ENCODE assay signal across 11 cellular contexts in the genomic region with DNA sequence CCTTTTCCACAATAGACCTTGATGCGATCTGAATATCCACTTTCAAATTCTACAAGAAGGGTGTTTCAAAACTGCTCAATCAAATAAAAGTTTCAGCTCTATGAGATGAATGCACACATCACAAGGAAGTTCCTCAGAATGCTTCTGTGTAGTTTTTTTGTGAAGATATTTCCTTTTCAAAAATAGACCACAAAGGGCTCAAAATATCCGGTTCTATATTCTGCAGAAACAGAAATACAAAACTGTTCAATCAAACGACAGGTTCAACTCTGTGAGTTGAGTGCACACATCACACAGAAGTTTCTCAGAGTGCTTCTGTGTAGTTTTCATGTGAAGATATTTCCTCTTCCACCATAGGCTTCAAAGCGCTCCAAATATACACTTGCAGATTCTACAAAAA.
"Had no signal": no experiment of that assay in that cellular context is flagged by ENCODE, and none has a peak within 500 bp of the region (broad histone marks: within the 10 kb centered on the region; RNA-seq: fewer than 3 reads in every experiment).

No MANE protein-coding gene starts in this region.

- H3K27ac Mint-ChIP-seq: HFFc6, IgD-negative memory B cell had no signal

- H2AFZ ChIP-seq: GM23248 had no signal

- H3K4me1 ChIP-seq: HAP-1 had no signal

- H3K9ac ChIP-seq: GM23248 had no signal

- H3K27me3 Mint-ChIP-seq: IgD-negative memory B cell had no signal

- H3K4me1 Mint-ChIP-seq: IgD-negative memory B cell had no signal

- H3K4me3 ChIP-seq: GM23248, HAP-1, K562 had no signal

- H3K4me3 Mint-ChIP-seq: HFFc6, IgD-negative memory B cell had no signal

- ATAC-seq: HCT116, HepG2, K562 had no signal

- DNase-seq: GM23248, GOT3, H7, HFFc6, KG1 had no signal

- H3K9me3 ChIP-seq: HAP-1 had no signal

- H3K27ac ChIP-seq: GM23248, HL-60 had no signal

- H3K36me3 ChIP-seq: HAP-1 had no signal
